ENCODE assay signal across 8 cellular contexts in genomic region chr19:43983912-43984686, GRCh38. TPM values are rescaled to one million over a fixed set of nuclear protein-coding genes. Genes with fewer than 3 reads are reported as not detected.
DNase-seq lines count a peak whose midpoint lies in the region; ATAC-seq and TF ChIP-seq lines count a peak whose summit lies in the region.

TSS of gene ZNF155 (plus strand) at chr19:43984188. CDS start at chr19:43988544, 4,356 bp downstream.

- peaks cover 11% of the 10 kb centered on the region for H3K36me3 Mint-ChIP-seq in natural killer cell treated with Interleukin-12 subunit alpha and Interleukin-12 subunit beta and Interleukin-15 and Interleukin-18, amount 100 ng/mL, for 72 hours
- peaks cover 6 to 11% of the 10 kb centered on the region in 2 donors for H3K36me3 Mint-ChIP-seq in stimulated activated naive B cell treated with anti-CD40 and anti-IgM and Interleukin-4, amounts not matched to agents 10 μg/mL and 1 μg/mL and 100 μg/mL, for 72 hours

- peaks cover 4% of the 10 kb centered on the region for H3K9me3 Mint-ChIP-seq in natural killer cell treated with Interleukin-12 subunit alpha and Interleukin-12 subunit beta and Interleukin-15 and Interleukin-18, amount 100 ng/mL, for 72 hours
- H3K9me3 Mint-ChIP-seq in stimulated activated naive B cell treated with anti-CD40 and anti-IgM and Interleukin-4, amounts not matched to agents 10 μg/mL and 1 μg/mL and 100 μg/mL, for 72 hours = peaks cover 3 to 4% of the 10 kb centered on the region in 2 donors

- H3K27me3 Mint-ChIP-seq in natural killer cell treated with Interleukin-12 subunit alpha and Interleukin-12 subunit beta and Interleukin-15 and Interleukin-18, amount 100 ng/mL, for 72 hours = no peaks in the 10 kb centered on the region
- H3K27me3 Mint-ChIP-seq in stimulated activated naive B cell treated with anti-CD40 and anti-IgM and Interleukin-4, amounts not matched to agents 10 μg/mL and 1 μg/mL and 100 μg/mL, for 72 hours = no peaks in the 10 kb centered on the region

- H3K4me3 ChIP-seq in RWPE2 (ENCODE audit: severe bottlenecking) (peak within 1 kb of the TSS; percentile 69), fibroblast of villous mesenchyme (ENCODE audit: low read depth, low read length) (peak within 1 kb of the TSS; percentile 93)

- H3K27ac ChIP-seq in RWPE2 (ENCODE audit: poor library complexity, severe bottlenecking) = peak within 1 kb of the TSS; percentile 13

- no peaks in the 10 kb centered on the region for H3K4me1 ChIP-seq in RWPE2 (ENCODE audit: insufficient read depth, poor library complexity, severe bottlenecking)

- ATAC-seq in GM21528 (IDR thresholded peaks at IDR 0.05; ENCODE audit: low FRiP score, unreplicated experiment) (peak; percentile 82), RWPE2 (ENCODE audit: low read depth) (peak; percentile 98)
- peak; percentile 94 for ATAC-seq in natural killer cell treated with Interleukin-12 subunit alpha and Interleukin-12 subunit beta and Interleukin-15 and Interleukin-18, amount 100 ng/mL, for 72 hours
- peak; percentile 93 to 96 for ATAC-seq in stimulated activated naive B cell treated with anti-CD40 and anti-IgM and Interleukin-4, amounts not matched to agents 10 μg/mL and 1 μg/mL and 100 μg/mL, for 72 hours (replicated peaks)

- H3K36me3 ChIP-seq in RWPE2 (ENCODE audit: low read depth) = peaks cover 11% of the 10 kb centered on the region

- peak within 1 kb of the TSS; percentile 53 to 87 for H3K27ac Mint-ChIP-seq in natural killer cell treated with Interleukin-12 subunit alpha and Interleukin-12 subunit beta and Interleukin-15 and Interleukin-18, amount 100 ng/mL, for 72 hours
- H3K27ac Mint-ChIP-seq in stimulated activated naive B cell treated with anti-CD40 and anti-IgM and Interleukin-4, amounts not matched to agents 10 μg/mL and 1 μg/mL and 100 μg/mL, for 72 hours = peak within 1 kb of the TSS; percentile 93

- H3K9me3 ChIP-seq in RWPE2 (ENCODE audit: severe bottlenecking) = no peaks in the 10 kb centered on the region

- peak within 1 kb of the TSS; percentile 88 for H3K4me3 Mint-ChIP-seq in natural killer cell treated with Interleukin-12 subunit alpha and Interleukin-12 subunit beta and Interleukin-15 and Interleukin-18, amount 100 ng/mL, for 72 hours
- H3K4me3 Mint-ChIP-seq in stimulated activated naive B cell treated with anti-CD40 and anti-IgM and Interleukin-4, amounts not matched to agents 10 μg/mL and 1 μg/mL and 100 μg/mL, for 72 hours = peak within 1 kb of the TSS; percentile 92 to 96

- peaks cover 0 to 5% of the 10 kb centered on the region in 2 donors for H3K4me1 Mint-ChIP-seq in natural killer cell treated with Interleukin-12 subunit alpha and Interleukin-12 subunit beta and Interleukin-15 and Interleukin-18, amount 100 ng/mL, for 72 hours (ENCODE audit: low read depth in 2 of 2)
- peaks cover 5 to 14% of the 10 kb centered on the region in 2 donors for H3K4me1 Mint-ChIP-seq in stimulated activated naive B cell treated with anti-CD40 and anti-IgM and Interleukin-4, amounts not matched to agents 10 μg/mL and 1 μg/mL and 100 μg/mL, for 72 hours

- DNase-seq in COLO668 (lab: John Stamatoyannopoulos, UW; ENCODE audit: unreplicated experiment) = peak; percentile 91
- DNase-seq in KG1 (lab: John Stamatoyannopoulos, UW) = peak; percentile 79
- DNase-seq in RWPE2 (ENCODE audit: low spot score) = peak; percentile 93
- peak; percentile 64 for DNase-seq in activated effector memory CD4-positive, alpha-beta T cell treated with Interleukin-2 at 50 U/mL for 16 hours
- DNase-seq in fibroblast of villous mesenchyme (ENCODE audit: low read depth) = peak; percentile 96
- DNase-seq in natural killer cell treated with Interleukin-12 subunit alpha and Interleukin-12 subunit beta and Interleukin-15 and Interleukin-18, amount 100 ng/mL, for 72 hours (ENCODE audit: low spot score) = peak; percentile 72
- DNase-seq in stimulated activated naive B cell treated with anti-CD40 and anti-IgM and Interleukin-4, amounts not matched to agents 10 μg/mL and 1 μg/mL and 100 μg/mL, for 72 hours = peak; percentile 64

- TF ChIP-seq CTCF in RWPE2 (IDR thresholded peaks at IDR 0.05; ENCODE audit: poor library complexity, severe bottlenecking) = no peak
- no peak for TF ChIP-seq CTCF in fibroblast of villous mesenchyme (IDR thresholded peaks at IDR 0.05; ENCODE audit: insufficient read depth, low read depth, low read length)

- no peaks in the 10 kb centered on the region for H3K27me3 ChIP-seq in RWPE2 (ENCODE audit: insufficient read depth, poor library complexity, severe bottlenecking)

RNA-seq across cellular contexts. Expression of gene ZNF155, which starts in this region (rescaled TPM):
- 5.8 and 10.8 TPM in 2 replicates for total RNA-seq in fibroblast of villous mesenchyme
- 1 to 10 TPM; 6.3 to 7.4 TPM for total RNA-seq in natural killer cell treated with Interleukin-12 subunit alpha and Interleukin-12 subunit beta and Interleukin-15 and Interleukin-18, amount 100 ng/mL, for 72 hours

Comparison
In these comparisons a context has a peak if more than half of its experiments do, and no peak if none do; other contexts are left out.
1. Peak in every context shown above with its lines: DNase-seq, ATAC-seq, H3K4me3 ChIP-seq and H3K27ac ChIP-seq.